Comparison of ENCODE assay signal across 10 cellular contexts in the genomic region with DNA sequence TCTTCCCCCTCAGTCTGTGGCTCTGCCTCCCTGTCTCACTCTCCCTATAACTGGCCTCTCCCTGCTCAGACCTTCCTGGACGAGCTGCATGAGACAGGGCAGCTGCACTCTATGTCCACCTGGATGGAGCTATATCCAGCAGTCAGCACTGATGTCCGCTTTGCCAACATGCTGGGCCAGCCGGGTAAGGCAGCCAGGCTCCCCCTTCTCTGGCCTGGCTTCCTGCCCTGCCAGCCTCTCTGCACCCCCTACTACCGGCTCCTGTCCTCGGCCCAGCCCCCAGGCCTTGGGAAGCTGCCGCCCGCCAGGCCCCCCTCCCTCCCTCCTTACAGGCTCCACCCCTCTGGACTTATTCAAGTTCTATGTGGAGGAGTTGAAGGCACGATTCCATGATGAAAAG. TPM values are rescaled to one million over a fixed set of nuclear protein-coding genes. Genes with fewer than 3 reads are reported as not detected.
DNase-seq lines count a peak whose midpoint lies in the region; ATAC-seq, FAIRE-seq and TF ChIP-seq lines count a peak whose summit lies in the region.
"Had no signal": no experiment of that assay in that cellular context is flagged by ENCODE, and none has a peak within 500 bp of the region (broad histone marks: within the 10 kb centered on the region; RNA-seq: fewer than 3 reads in every experiment).

No MANE protein-coding gene starts in this region.

- no peak overlapping the region for H3K9ac ChIP-seq in GM12878 (ENCODE audit: control insufficient read depth, insufficient read depth, low read length)

- H3K4me3 ChIP-seq in GM12878 (no peak overlapping the region), transverse colon (no peak overlapping the region)

- H3K9me3 ChIP-seq in GM12878 (replicated peaks; ENCODE audit: control insufficient read depth, insufficient read depth, low read length) (no peaks in the 10 kb centered on the region), transverse colon (no peaks in the 10 kb centered on the region)

- H3K79me2 ChIP-seq in GM12878 (ENCODE audit: control insufficient read depth, insufficient read depth, low read length): no peaks in the 10 kb centered on the region

- peak; percentile 0 for DNase-seq in activated naive CD4-positive, alpha-beta T cell treated with anti-CD3 and anti-CD28 coated beads for 36 hours
- DNase-seq in activated naive CD4-positive, alpha-beta T cell treated with anti-CD3 and anti-CD28 coated beads, Interleukin-2, amount 50 U/mL, for 16 hours: no peak
- DNase-seq in GM12878 (ENCODE audit: low read depth, low spot score) (no peak), immature natural killer cell (no peak), transverse colon (no peak), GM13976 (ENCODE audit: low spot score) (no peak)
- DNase-seq: NCI-H2081 treated with DMSO at 0.1 percent for 48 hours had no signal

- CTCF ChIA-PET in activated naive CD4-positive, alpha-beta T cell treated with anti-CD3 and anti-CD28 coated beads for 36 hours (lab: Charles Lee): interaction anchor here (0.6 to 18.5 kb wide), 20 partner anchors 12 to 279 kb away, joined by 3 to 450 read pairs (median 4); partner anchors contain the start of genes FMNL3, PRPF40B and TMBIM6
- CTCF ChIA-PET in GM12878 (lab: Yijun Ruan, JAX): interaction anchor here (0.6 to 20.4 kb wide), 26 partner anchors 9 to 279 kb away, joined by 3 to 486 read pairs (median 8); partner anchors contain the start of genes FMNL3, PRPF40B and TMBIM6

- intact Hi-C loops in activated naive CD4-positive, alpha-beta T cell treated with anti-CD3 and anti-CD28 coated beads for 36 hours (cut with micrococcal nuclease): loop anchor here (1.0 to 5.0 kb wide), 4 partner anchors 70 to 205 kb away; partner anchors contain the start of genes BCDIN3D and FMNL3
- intact Hi-C loops in GM12878 (cut with micrococcal nuclease; ENCODE audit: unreplicated experiment) (loop anchor here (1.0 to 10.0 kb wide), 3 partner anchors 70 to 197 kb away; partner anchors contain the start of gene FMNL3), transverse colon (cut with DNase I; ENCODE audit: low total_unique reads) (no loop called here)

- BruUV-seq in GM12878 (replicated peaks; lab: Mats Ljungman, UMichigan): no TSS peak

- H3K36me3 Mint-ChIP-seq in activated naive CD4-positive, alpha-beta T cell treated with anti-CD3 and anti-CD28 coated beads for 36 hours (ENCODE audit: low read depth): no peaks in the 10 kb centered on the region
- H3K36me3 Mint-ChIP-seq in immature natural killer cell: no peaks in the 10 kb centered on the region
- H3K36me3 Mint-ChIP-seq: natural killer cell treated with Interleukin-12 subunit alpha and Interleukin-12 subunit beta and Interleukin-15 and Interleukin-18, amount 100 ng/mL, for 72 hours had no signal

- H3K4me1 ChIP-seq in GM12878 (ENCODE audit: control insufficient read depth, insufficient read depth, low read length) (peaks cover 3% of the 10 kb centered on the region; the same call in 1 of the 2 replicates), transverse colon (peaks cover 0 to 10% (median 8%) of the 10 kb centered on the region in 4 donors)

- no peak overlapping the region for H3K4me2 ChIP-seq in GM12878 (ENCODE audit: control insufficient read depth, insufficient read depth)

- RAD21 ChIA-PET in GM12878 (lab: Charles Lee; ENCODE audit: unreplicated experiment): interaction anchor here (0.5 to 4.8 kb wide), 12 partner anchors 12 to 201 kb away, joined by 3 to 51 read pairs (median 4); partner anchors contain the start of gene FMNL3

- no peak overlapping the region for H3K4me3 Mint-ChIP-seq in activated naive CD4-positive, alpha-beta T cell treated with anti-CD3 and anti-CD28 coated beads for 36 hours
- peak overlapping the region in 1 of 5 donors; percentile 3 for H3K4me3 Mint-ChIP-seq in immature natural killer cell
- H3K4me3 Mint-ChIP-seq: natural killer cell treated with Interleukin-12 subunit alpha and Interleukin-12 subunit beta and Interleukin-15 and Interleukin-18, amount 100 ng/mL, for 72 hours had no signal

- 75% methylated on average over 8 of the region's 8 CpGs for WGBS in GM12878 (ENCODE audit: insufficient coverage, insufficient replicate concordance, low lambda C conversion rate, missing lambda C conversion rate)
- 47 to 55% methylated on average over 3 to 8 of the region's 8 CpGs for WGBS in transverse colon (ENCODE audit: low coverage in 1 of 2), 2 donors

- no peak for FAIRE-seq in GM12878 (lab: Jason Lieb, UNC)

- no peak overlapping the region for H3K27ac Mint-ChIP-seq in activated naive CD4-positive, alpha-beta T cell treated with anti-CD3 and anti-CD28 coated beads for 36 hours
- peak overlapping the region in 4 of 6 donors; percentile 29 to 61 (median 44) for H3K27ac Mint-ChIP-seq in immature natural killer cell

- no peaks in the 10 kb centered on the region for H3K9me3 Mint-ChIP-seq in activated naive CD4-positive, alpha-beta T cell treated with anti-CD3 and anti-CD28 coated beads for 36 hours
- no peaks in the 10 kb centered on the region for H3K9me3 Mint-ChIP-seq in immature natural killer cell
- H3K9me3 Mint-ChIP-seq: natural killer cell treated with Interleukin-12 subunit alpha and Interleukin-12 subunit beta and Interleukin-15 and Interleukin-18, amount 100 ng/mL, for 72 hours had no signal

- peaks cover 14% of the 10 kb centered on the region for H3K4me1 Mint-ChIP-seq in activated naive CD4-positive, alpha-beta T cell treated with anti-CD3 and anti-CD28 coated beads for 36 hours (ENCODE audit: low read depth)
- H3K4me1 Mint-ChIP-seq in immature natural killer cell: peaks cover 28 to 30% of the 10 kb centered on the region in 2 donors

- POLR2A ChIA-PET in GM12878 (lab: Charles Lee): interaction anchor here (1.1 to 4.7 kb wide), 4 partner anchors 11 to 69 kb away, joined by 4 to 40 read pairs (median 5); partner anchors contain the start of gene FMNL3

- H3K36me3 ChIP-seq in GM12878 (ENCODE audit: control insufficient read depth in 2 of 2, insufficient read depth in 2 of 2, low read length in 1 of 2): peaks cover 0 to 3% of the 10 kb centered on the region in 2 experiments; a peak in 2 of 4 replicates
- H3K36me3 ChIP-seq in transverse colon: no peaks in the 10 kb centered on the region

- TF ChIP-seq CTCF in GM12878 (IDR thresholded peaks at IDR 0.05 in 2 of 3, conservative IDR thresholded peaks at IDR 0.05 in 1 of 3; ENCODE audit: control insufficient read depth in 2 of 3, extremely low read depth in 1 of 3, insufficient read depth in 1 of 3, low read depth in 3 of 3, low read length in 3 of 3): no peak
- no peak for TF ChIP-seq CTCF in transverse colon (IDR thresholded peaks at IDR 0.05)
- no peak for TF ChIP-seq CTCF in GM13976 (IDR thresholded peaks at IDR 0.05; ENCODE audit: borderline replicate concordance, control extremely low read depth, extremely low read depth, insufficient read depth, missing control alignments)

- no peak for TF ChIP-seq RAD21 in GM12878 (IDR thresholded peaks at IDR 0.05; ENCODE audit: insufficient read depth, low read depth, low read length)

- TF ChIP-seq EP300 in GM12878 (IDR thresholded peaks at IDR 0.05; ENCODE audit: borderline replicate concordance in 1 of 2, control insufficient read depth in 1 of 2, low read depth in 2 of 2, low read length in 2 of 2): no peak
- no peak for TF ChIP-seq EP300 in transverse colon (IDR thresholded peaks at IDR 0.05; ENCODE audit: low read depth)

- TF ChIP-seq POLR2A in GM12878 (IDR thresholded peaks at IDR 0.05; ENCODE audit: low read depth, low read length) (no peak), transverse colon (IDR thresholded peaks at IDR 0.05) (no peak)

- in situ Hi-C loops in GM12878 (cut with MboI) (no loop called here), transverse colon (cut with MboI; ENCODE audit: low pct_ligation_motif_present in 1 of 4, low pct_unique_long_range_greater_than_20kb in 1 of 4, low sequenced_read_pairs in 3 of 4) (no loop called here), GM13976 (cut with MboI; ENCODE audit: low sequenced_read_pairs, unreplicated experiment) (no loop called here)

- SMC1A ChIA-PET in GM12878 (lab: Charles Lee; ENCODE audit: uncharacterized antibody, unreplicated experiment): interaction anchor here (0.8 to 8.1 kb wide), 18 partner anchors 9 to 140 kb away, joined by 3 to 72 read pairs (median 5); partner anchors contain the start of gene FMNL3

- no peak overlapping the region for H3K27ac ChIP-seq in GM12878 (ENCODE audit: control insufficient read depth, insufficient read depth)
- peak overlapping the region in 3 of 4 donors; percentile 18 to 69 (median 33) for H3K27ac ChIP-seq in transverse colon

- no peaks in the 10 kb centered on the region for H4K20me1 ChIP-seq in GM12878 (ENCODE audit: control insufficient read depth, insufficient read depth)

- peak; percentile 18 for ATAC-seq in GM12878
- ATAC-seq in GM21786 (IDR thresholded peaks at IDR 0.05; ENCODE audit: unreplicated experiment): no peak
- no peak for ATAC-seq in HG03460 (IDR thresholded peaks at IDR 0.05; ENCODE audit: unreplicated experiment)

- H3K27me3 Mint-ChIP-seq in activated naive CD4-positive, alpha-beta T cell treated with anti-CD3 and anti-CD28 coated beads for 36 hours (ENCODE audit: low read depth): no peaks in the 10 kb centered on the region
- H3K27me3 Mint-ChIP-seq in immature natural killer cell (ENCODE audit: low read depth in 3 of 3): peaks cover 0 to 4% (median 0%) of the 10 kb centered on the region in 3 donors
- H3K27me3 Mint-ChIP-seq: natural killer cell treated with Interleukin-12 subunit alpha and Interleukin-12 subunit beta and Interleukin-15 and Interleukin-18, amount 100 ng/mL, for 72 hours had no signal

- H3K27me3 ChIP-seq in GM12878 (replicated peaks in 1 of 2; ENCODE audit: control insufficient read depth in 2 of 2, insufficient read depth in 2 of 2, low read length in 1 of 2) (no peaks in the 10 kb centered on the region), transverse colon (no peaks in the 10 kb centered on the region)

- H2AFZ ChIP-seq in GM12878 (ENCODE audit: control insufficient read depth, low read depth, low read length): no peak overlapping the region

RNA-seq across cellular contexts. Expression of gene PRPF40B, which starts 14.0 kb away (rescaled TPM):
- 1 to 10 TPM; 7.2 to 7.7 TPM for total RNA-seq in activated naive CD4-positive, alpha-beta T cell treated with anti-CD3 and anti-CD28 coated beads for 36 hours
- 25.0 and 26.2 TPM in 2 replicates for total RNA-seq in GM12878 (2013; cell fraction: nucleolus; rRNA removed)
- total RNA-seq in GM12878 (2014; rRNA removed) (7.2 and 7.7 TPM in 2 replicates), GM12878 (2014; rRNA removed; fragmentation: Illumina TruSeq; extraction: Trizol) (6.9 and 7.1 TPM in 2 replicates), GM12878 (2021) (12.9 and 13.2 TPM in 2 replicates), transverse colon (10 to 100 TPM in 2 of 4 donors, 1 to 10 TPM in 2; 3.7 to 12.7 (median 8.7) TPM)
- polyA plus RNA-seq in GM12878 (2011; ENCODE audit: low read depth): 1.7 TPM
- polyA plus RNA-seq in GM12878 (2011; rRNA removed) (3.2 and 6.1 TPM in 2 replicates), GM12878 (2014; fragmentation: Illumina TruSeq; extraction: Trizol) (3.2 and 6.7 TPM in 2 replicates), GM12878 (2014; fragmentation: Nextera tagmentation; extraction: Ambion mirVana) (1 to 10 TPM in 1 of 2 experiments, under 1 TPM in 1; 0.31 to 1.2 TPM), GM12878 (2014; rRNA removed) (8.5 and 11.0 TPM in 2 replicates), GM12878 (2016; fragmentation: Nextera tagmentation; extraction: Ambion mirVana) (10 to 100 TPM; 16.3 to 17.9 TPM), immature natural killer cell (1 to 10 TPM; 2.4 to 3.2 (median 2.8) TPM)
- 4.1 and 5.3 TPM in 2 replicates for polyA plus RNA-seq in GM12878 (2011; cell fraction: cytosol; rRNA removed)
- polyA plus RNA-seq in GM12878 (2011; cell fraction: nucleus; rRNA removed): 39.1 and 43.0 TPM in 2 replicates
- 5.4 TPM in 2 replicates for polyA plus RNA-seq in GM12878 (2012)
- 6.8 and 10.0 TPM in 2 replicates for polyA minus RNA-seq in GM12878 (2011; rRNA and poly(A)+ RNA removed)
- 2.2 and 3.1 TPM in 2 replicates for polyA minus RNA-seq in GM12878 (2011; cell fraction: cytosol; rRNA and poly(A)+ RNA removed)
- polyA minus RNA-seq in GM12878 (2011; cell fraction: nucleus; rRNA and poly(A)+ RNA removed): 11.1 and 16.5 TPM in 2 replicates

RNA-seq across cellular contexts. Expression of gene FAM186B, which starts 32.0 kb away (rescaled TPM):
- total RNA-seq in activated naive CD4-positive, alpha-beta T cell treated with anti-CD3 and anti-CD28 coated beads for 36 hours: under 1 TPM in 1 of 2 experiments, not detected in 1; 0.12 TPM
- total RNA-seq in GM12878 (2013; cell fraction: nucleolus; rRNA removed): 0.29 and 0.77 TPM in 2 replicates
- total RNA-seq in GM12878 (2014; rRNA removed) (0.51 and 0.87 TPM in 2 replicates), GM12878 (2014; rRNA removed; fragmentation: Illumina TruSeq; extraction: Trizol) (0.58 and 0.60 TPM in 2 replicates), GM12878 (2021) (0.48 and 0.69 TPM in 2 replicates), transverse colon (under 1 TPM in 2 of 4 donors, not detected in 2; 0.14 to 0.64 TPM)
- polyA plus RNA-seq in GM12878 (2011; ENCODE audit: low read depth): 0.34 TPM
- polyA plus RNA-seq in GM12878 (2011; rRNA removed) (0.10 and 0.20 TPM in 2 replicates), GM12878 (2014; fragmentation: Illumina TruSeq; extraction: Trizol) (0.46 and 0.51 TPM in 2 replicates), GM12878 (2014; fragmentation: Nextera tagmentation; extraction: Ambion mirVana) (under 1 TPM; 0.13 to 0.42 TPM), GM12878 (2014; rRNA removed) (0.45 and 0.51 TPM in 2 replicates), GM12878 (2016; fragmentation: Nextera tagmentation; extraction: Ambion mirVana) (under 1 TPM; 0.57 to 0.79 TPM), immature natural killer cell (not detected)
- 0.09 and 0.13 TPM in 2 replicates for polyA plus RNA-seq in GM12878 (2011; cell fraction: cytosol; rRNA removed)
- 0.63 and 0.72 TPM in 2 replicates for polyA plus RNA-seq in GM12878 (2011; cell fraction: nucleus; rRNA removed)
- polyA plus RNA-seq in GM12878 (2012): 0.55 and 1.1 TPM in 2 replicates
- 0.22 and 0.57 TPM in 2 replicates for polyA minus RNA-seq in GM12878 (2011; rRNA and poly(A)+ RNA removed)
- polyA minus RNA-seq in GM12878 (2011; cell fraction: cytosol; rRNA and poly(A)+ RNA removed): not detected in 2 replicates
- polyA minus RNA-seq in GM12878 (2011; cell fraction: nucleus; rRNA and poly(A)+ RNA removed): 0.19 and 0.24 TPM in 2 replicates
